15 cellular contexts compared by ENCODE assay signal in genomic region chr5:100872409-100873190, GRCh38. TPM values are rescaled to one million over a fixed set of nuclear protein-coding genes. Genes with fewer than 3 reads are reported as not detected.
DNase-seq lines count a peak whose midpoint lies in the region; ATAC-seq, FAIRE-seq and TF ChIP-seq lines count a peak whose summit lies in the region.
"Had no signal": no experiment of that assay in that cellular context is flagged by ENCODE, and none has a peak within 500 bp of the region (broad histone marks: within the 10 kb centered on the region; RNA-seq: fewer than 3 reads in every experiment).

No MANE protein-coding gene starts in this region.

- no peak for TF ChIP-seq POLR2A in breast epithelium (IDR thresholded peaks at IDR 0.05)

- peak in 1 of 3 donors; percentile 20 for DNase-seq in CD4-positive, CD25-positive, alpha-beta regulatory T cell
- DNase-seq in activated T-helper 1 cell treated with anti-CD3 and anti-CD28 coated beads, Interleukin-12 subunit alpha, Interleukin-12 subunit beta, Interleukin-2, Interleukin-4 antibody, amounts not matched to agents 30 ng/mL and 10 ng/mL and 1 ng/mL, durations not matched to agents 14 hours and 24 hours and 36 hours (ENCODE audit: low spot score) = no peak
- no peak for DNase-seq in G401 (ENCODE audit: low spot score)
- no peak for DNase-seq in breast epithelium (ENCODE audit: low spot score in 2 of 2)
- no peak for DNase-seq in HTR-8/SVneo (ENCODE audit: insufficient read length, low spot score)
- DNase-seq: NCI-H1694, transverse colon had no signal

- in situ Hi-C loops in G401 (cut with HindIII; ENCODE audit: low sequenced_read_pairs) = no loop called here

- no peaks in the 10 kb centered on the region for H3K27me3 Mint-ChIP-seq in CD4-positive, CD25-positive, alpha-beta regulatory T cell
- H3K27me3 Mint-ChIP-seq in activated T-helper 1 cell treated with anti-CD3 and anti-CD28 coated beads, Interleukin-12 subunit alpha, Interleukin-12 subunit beta, Interleukin-2, Interleukin-4 antibody, amounts not matched to agents 30 ng/mL and 10 ng/mL and 1 ng/mL, durations not matched to agents 14 hours and 24 hours and 36 hours (ENCODE audit: insufficient read depth) = no peaks in the 10 kb centered on the region

- H3K9me3 ChIP-seq in CD4-positive, CD25-positive, alpha-beta regulatory T cell (ENCODE audit: control insufficient read depth in 2 of 2, low read length in 2 of 2) = no peaks in the 10 kb centered on the region
- H3K9me3 ChIP-seq in breast epithelium = no peaks in the 10 kb centered on the region
- H3K9me3 ChIP-seq: esophagus muscularis mucosa, transverse colon had no signal

- no peak overlapping the region for H3K4me3 Mint-ChIP-seq in CD4-positive, CD25-positive, alpha-beta regulatory T cell
- no peak overlapping the region for H3K4me3 Mint-ChIP-seq in activated T-helper 1 cell treated with anti-CD3 and anti-CD28 coated beads, Interleukin-12 subunit alpha, Interleukin-12 subunit beta, Interleukin-2, Interleukin-4 antibody, amounts not matched to agents 30 ng/mL and 10 ng/mL and 1 ng/mL, durations not matched to agents 14 hours and 24 hours and 36 hours
- H3K4me3 Mint-ChIP-seq: GM23338, nephron had no signal

- H3K4me1 ChIP-seq in CD4-positive, CD25-positive, alpha-beta regulatory T cell (ENCODE audit: control insufficient read depth, insufficient read depth, low read length, poor library complexity, severe bottlenecking) = peaks cover 8% of the 10 kb centered on the region
- no peaks in the 10 kb centered on the region for H3K4me1 ChIP-seq in breast epithelium
- H3K4me1 ChIP-seq: esophagus muscularis mucosa, transverse colon had no signal

- H3K4me1 Mint-ChIP-seq in CD4-positive, CD25-positive, alpha-beta regulatory T cell = peaks cover 34 to 66% (median 58%) of the 10 kb centered on the region in 4 donors
- peaks cover 48% of the 10 kb centered on the region for H3K4me1 Mint-ChIP-seq in activated T-helper 1 cell treated with anti-CD3 and anti-CD28 coated beads, Interleukin-12 subunit alpha, Interleukin-12 subunit beta, Interleukin-2, Interleukin-4 antibody, amounts not matched to agents 30 ng/mL and 10 ng/mL and 1 ng/mL, durations not matched to agents 14 hours and 24 hours and 36 hours (ENCODE audit: low read depth)
- H3K4me1 Mint-ChIP-seq: nephron had no signal

- TF ChIP-seq CTCF in breast epithelium (IDR thresholded peaks at IDR 0.05) = no peak

- H3K36me3 ChIP-seq in CD4-positive, CD25-positive, alpha-beta regulatory T cell (ENCODE audit: control insufficient read depth, insufficient read depth, low read length) = peaks cover 37% of the 10 kb centered on the region
- no peaks in the 10 kb centered on the region for H3K36me3 ChIP-seq in breast epithelium
- H3K36me3 ChIP-seq: esophagus muscularis mucosa, transverse colon had no signal

- peaks cover 0 to 4% (median 1%) of the 10 kb centered on the region in 7 donors for H3K9me3 Mint-ChIP-seq in CD4-positive, CD25-positive, alpha-beta regulatory T cell
- H3K9me3 Mint-ChIP-seq in activated T-helper 1 cell treated with anti-CD3 and anti-CD28 coated beads, Interleukin-12 subunit alpha, Interleukin-12 subunit beta, Interleukin-2, Interleukin-4 antibody, amounts not matched to agents 30 ng/mL and 10 ng/mL and 1 ng/mL, durations not matched to agents 14 hours and 24 hours and 36 hours = peaks cover 11% of the 10 kb centered on the region
- H3K9me3 Mint-ChIP-seq: GM23338, nephron had no signal

- peak overlapping the region; percentile 9 for H3K4me3 ChIP-seq in CD4-positive, CD25-positive, alpha-beta regulatory T cell (ENCODE audit: low read depth, low read length)
- no peak overlapping the region for H3K4me3 ChIP-seq in breast epithelium
- H3K4me3 ChIP-seq: esophagus muscularis mucosa, GM23338, transverse colon had no signal

- H3K27me3 ChIP-seq in CD4-positive, CD25-positive, alpha-beta regulatory T cell (ENCODE audit: control insufficient read depth, insufficient read depth, low read length) = no peaks in the 10 kb centered on the region
- H3K27me3 ChIP-seq in breast epithelium = no peaks in the 10 kb centered on the region
- H3K27me3 ChIP-seq: esophagus muscularis mucosa, transverse colon had no signal

- intact Hi-C loops in activated T-helper 1 cell treated with anti-CD3 and anti-CD28 coated beads, Interleukin-12 subunit alpha, Interleukin-12 subunit beta, Interleukin-2, Interleukin-4 antibody, amounts not matched to agents 30 ng/mL and 10 ng/mL and 1 ng/mL, durations not matched to agents 14 hours and 24 hours and 36 hours (cut with micrococcal nuclease) = loop anchor here (1.0 to 2.0 kb wide), 4 partner anchors 11 to 28 kb away; no protein-coding TSS in a partner anchor
- intact Hi-C loops in breast epithelium (cut with DNase I; ENCODE audit: low total_unique reads) = no loop called here

- H3K36me3 Mint-ChIP-seq in CD4-positive, CD25-positive, alpha-beta regulatory T cell = peaks cover 51% of the 10 kb centered on the region
- peaks cover 56% of the 10 kb centered on the region for H3K36me3 Mint-ChIP-seq in activated T-helper 1 cell treated with anti-CD3 and anti-CD28 coated beads, Interleukin-12 subunit alpha, Interleukin-12 subunit beta, Interleukin-2, Interleukin-4 antibody, amounts not matched to agents 30 ng/mL and 10 ng/mL and 1 ng/mL, durations not matched to agents 14 hours and 24 hours and 36 hours (ENCODE audit: low read depth)

- H3K27ac Mint-ChIP-seq in CD4-positive, CD25-positive, alpha-beta regulatory T cell = peak overlapping the region in 2 of 3 donors; percentile 0 to 76
- H3K27ac Mint-ChIP-seq in activated T-helper 1 cell treated with anti-CD3 and anti-CD28 coated beads, Interleukin-12 subunit alpha, Interleukin-12 subunit beta, Interleukin-2, Interleukin-4 antibody, amounts not matched to agents 30 ng/mL and 10 ng/mL and 1 ng/mL, durations not matched to agents 14 hours and 24 hours and 36 hours = peak overlapping the region; percentile 56
- H3K27ac Mint-ChIP-seq: GM23338, nephron had no signal

- FAIRE-seq in HTR-8/SVneo (lab: Jason Lieb, UNC) = no peak

- no peak overlapping the region for H3K27ac ChIP-seq in CD4-positive, CD25-positive, alpha-beta regulatory T cell (ENCODE audit: insufficient read depth, low read length, poor library complexity, severe bottlenecking)
- H3K27ac ChIP-seq in breast epithelium = no peak overlapping the region
- H3K27ac ChIP-seq: esophagus muscularis mucosa, transverse colon had no signal

- ATAC-seq in CD4-positive, CD25-positive, alpha-beta regulatory T cell (ENCODE audit: low read depth in 2 of 2) = peak; percentile 28 to 31
- ATAC-seq in GM18868 (IDR thresholded peaks at IDR 0.05; ENCODE audit: unreplicated experiment) (peak; percentile 82), HG03045 (IDR thresholded peaks at IDR 0.05; ENCODE audit: unreplicated experiment) (peak; percentile 76), HG03175 (IDR thresholded peaks at IDR 0.05; ENCODE audit: unreplicated experiment) (no peak)
- ATAC-seq: GM23338 had no signal

RNA-seq across cellular contexts. Expression of gene ST8SIA4, which starts 30.5 kb away (rescaled TPM):
- 55.2 TPM for total RNA-seq in CD4-positive, CD25-positive, alpha-beta regulatory T cell
- polyA plus RNA-seq in CD4-positive, CD25-positive, alpha-beta regulatory T cell = 10 to 100 TPM; 18.8 to 34.2 (median 25.3) TPM
- total RNA-seq in activated T-helper 1 cell treated with anti-CD3 and anti-CD28 coated beads, Interleukin-12 subunit alpha, Interleukin-12 subunit beta, Interleukin-2, Interleukin-4 antibody, amounts not matched to agents 30 ng/mL and 10 ng/mL and 1 ng/mL, durations not matched to agents 14 hours and 24 hours and 36 hours = 63.1 and 65.2 TPM in 2 replicates
- total RNA-seq in G401 (2014; rRNA removed; shearing (Covaris generic)) = not detected in 2 replicates
- total RNA-seq in breast epithelium = 1 to 10 TPM; 2.6 to 4.6 (median 4.5) TPM
- total RNA-seq: HT1080 had no signal
- polyA plus RNA-seq: BJ had no signal

Comparison
In these comparisons a context has a peak if more than half of its experiments do, and no peak if none do; other contexts are left out.
1. RNA of gene ST8SIA4, which starts 30.5 kb away (total RNA-seq): 63.1 to 65.2 TPM in activated T-helper 1 cell treated with anti-CD3 and anti-CD28 coated beads, Interleukin-12 subunit alpha, Interleukin-12 subunit beta, Interleukin-2, Interleukin-4 antibody, amounts not matched to agents 30 ng/mL and 10 ng/mL and 1 ng/mL, durations not matched to agents 14 hours and 24 hours and 36 hours and 55.2 TPM in CD4-positive, CD25-positive, alpha-beta regulatory T cell (single experiment); 2.6 to 4.6 TPM in breast epithelium and not detected in G401; every median in the first group is over 10 times any median in the second.